Comparison of ENCODE assay signal across 8 cellular contexts in the genomic region with DNA sequence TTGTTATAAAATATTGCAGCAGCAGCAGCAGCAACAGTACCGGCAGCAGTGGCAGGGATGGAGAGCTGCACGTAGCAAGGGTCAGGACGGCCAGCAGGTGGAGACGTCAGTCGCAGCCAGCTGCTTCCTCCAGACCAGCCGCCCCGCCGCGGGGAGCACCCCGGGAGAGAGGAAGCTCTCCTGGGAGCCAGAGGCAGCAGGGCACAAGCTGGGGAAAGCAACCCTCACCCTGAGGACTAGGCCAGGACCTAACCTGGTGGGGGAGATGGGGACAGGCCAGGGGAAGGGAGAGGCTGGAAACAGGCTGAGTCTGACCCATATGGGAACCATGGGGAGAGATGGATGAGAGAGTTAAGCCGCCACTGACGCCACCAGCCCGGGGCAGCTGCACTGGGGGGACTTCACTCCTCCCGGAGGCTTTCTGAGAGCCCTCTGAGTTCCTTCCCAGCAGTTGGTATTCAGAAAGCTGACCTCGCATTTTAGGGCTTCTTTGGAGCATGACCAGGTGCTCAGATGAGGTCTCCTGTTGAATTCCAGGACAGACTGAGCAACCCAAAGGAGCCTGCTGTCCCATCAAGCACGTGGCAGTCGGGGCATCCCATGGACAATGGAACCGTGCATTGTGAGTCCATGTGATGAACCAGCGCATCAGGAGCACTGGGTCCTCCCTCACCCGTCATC. TPM values are rescaled to one million over a fixed set of nuclear protein-coding genes. Genes with fewer than 3 reads are reported as not detected.
DNase-seq lines count a peak whose midpoint lies in the region; ATAC-seq, FAIRE-seq and TF ChIP-seq lines count a peak whose summit lies in the region.

No MANE protein-coding gene starts in this region.

- no peaks in the 10 kb centered on the region for H3K9me3 ChIP-seq in A673 (ENCODE audit: low read depth, low read length, poor library complexity, severe bottlenecking)
- H3K9me3 ChIP-seq in SJSA1 (replicated peaks) = no peaks in the 10 kb centered on the region
- H3K9me3 ChIP-seq in parathyroid adenoma (ENCODE audit: control insufficient read depth, low read length) = no peaks in the 10 kb centered on the region
- H3K9me3 ChIP-seq in tibial artery = no peaks in the 10 kb centered on the region

- BruUV-seq in A673 (replicated peaks; lab: Mats Ljungman, UMichigan) = no TSS peak

- peak; percentile 74 for DNase-seq in A673 (ENCODE audit: low spot score)
- DNase-seq in SJSA1 (ENCODE audit: low read depth in 1 of 2, low spot score in 2 of 2) = peak; percentile 35 to 72
- DNase-seq in activated gamma-delta T cell (lab: John Stamatoyannopoulos, UW) = peak; percentile 20
- peak; percentile 49 to 83 for DNase-seq in frontal cortex (ENCODE audit: low spot score in 2 of 2)
- peak; percentile 65 to 84 for DNase-seq in tibial artery

- H3K36me3 ChIP-seq in A673 (ENCODE audit: insufficient read depth, low read length, poor library complexity, severe bottlenecking) = no peaks in the 10 kb centered on the region
- no peaks in the 10 kb centered on the region for H3K36me3 ChIP-seq in SJSA1
- no peaks in the 10 kb centered on the region for H3K36me3 ChIP-seq in parathyroid adenoma (ENCODE audit: control insufficient read depth, insufficient read depth, low read length)
- H3K36me3 ChIP-seq in tibial artery = no peaks in the 10 kb centered on the region

- H3K9ac ChIP-seq in parathyroid adenoma = no peak overlapping the region

- H3K4me1 ChIP-seq in A673 (ENCODE audit: insufficient read depth, low read length, poor library complexity, severe bottlenecking) (peaks cover 9% of the 10 kb centered on the region), SJSA1 (replicated peaks) (peaks cover 7% of the 10 kb centered on the region), parathyroid adenoma (peaks cover 21% of the 10 kb centered on the region), tibial artery (peaks cover 0 to 10% (median 7%) of the 10 kb centered on the region in 4 donors)

- no peaks in the 10 kb centered on the region for H3K27me3 ChIP-seq in A673 (replicated peaks; ENCODE audit: insufficient read depth, low read depth, low read length, poor library complexity)
- H3K27me3 ChIP-seq in SJSA1 (replicated peaks) = no peaks in the 10 kb centered on the region; the same call in 1 of the 2 replicates
- H3K27me3 ChIP-seq in parathyroid adenoma (ENCODE audit: control insufficient read depth, insufficient read depth, low read length) = no peaks in the 10 kb centered on the region
- H3K27me3 ChIP-seq in tibial artery = peaks cover 0 to 9% of the 10 kb centered on the region in 2 donors

- H3K4me3 ChIP-seq in A673 (ENCODE audit: low read depth, low read length, poor library complexity, severe bottlenecking) = no peak overlapping the region
- H3K4me3 ChIP-seq in SJSA1 = no peak overlapping the region
- H3K4me3 ChIP-seq in parathyroid adenoma (ENCODE audit: low read depth, low read length) = no peak overlapping the region
- no peak overlapping the region for H3K4me3 ChIP-seq in tibial artery

- H2AFZ ChIP-seq in parathyroid adenoma = peak overlapping the region; percentile 59

- ATAC-seq in GM18861 (IDR thresholded peaks at IDR 0.05; ENCODE audit: unreplicated experiment) = peak; percentile 57

- intact Hi-C loops in A673 (cut with micrococcal nuclease; ENCODE audit: unreplicated experiment) = loop anchor here (5.0 kb wide), 2 partner anchors 69 to 159 kb away; no protein-coding TSS in a partner anchor
- intact Hi-C loops in tibial artery (cut with DNase I; ENCODE audit: low total_unique reads) = loop anchor here (5.0 kb wide), 1 partner anchor 69 kb away; no protein-coding TSS in a partner anchor

- CTCF ChIA-PET in A673 (lab: Charles Lee) = interaction anchor here (0.5 to 1.5 kb wide), 13 partner anchors 17 to 404 kb away, joined by 3 to 13 read pairs (median 3); no protein-coding TSS in a partner anchor

- no peak for FAIRE-seq in frontal cortex (lab: Jason Lieb, UNC)

- POLR2A ChIA-PET in A673 (lab: Charles Lee; ENCODE audit: low non-redundant PET) = interaction anchor here (0.6 kb wide), 1 partner anchor 208 kb away, joined by 3 read pairs; no protein-coding TSS in a partner anchor

- peak overlapping the region; percentile 51 for H3K4me2 ChIP-seq in parathyroid adenoma (ENCODE audit: low read length)

- peaks cover 2% of the 10 kb centered on the region for H3K79me2 ChIP-seq in parathyroid adenoma

- no peak overlapping the region for H3K27ac ChIP-seq in A673 (ENCODE audit: low read depth, low read length, poor library complexity, severe bottlenecking)
- H3K27ac ChIP-seq in SJSA1 = no peak overlapping the region
- H3K27ac ChIP-seq in parathyroid adenoma = peak overlapping the region; percentile 8
- H3K27ac ChIP-seq in tibial artery = no peak overlapping the region

- TF ChIP-seq CTCF in A673 (conservative IDR thresholded peaks at IDR 0.05; ENCODE audit: low read depth, low read length) (peak; percentile 69), LNCAP (IDR thresholded peaks at IDR 0.05) (peak; percentile 89), parathyroid adenoma (IDR thresholded peaks at IDR 0.05) (peak; percentile 90), tibial artery (IDR thresholded peaks at IDR 0.05) (peak; percentile 77 to 87)

RNA-seq across cellular contexts. Expression of gene SPTB, which starts 56.3 kb away (rescaled TPM):
- total RNA-seq in A673 (2021) (0.43 and 0.70 TPM in 2 replicates), frontal cortex (16.7 TPM)
- total RNA-seq in SJSA1 (2014; rRNA removed; shearing (Covaris generic)) = 1.1 and 2.0 TPM in 2 replicates

Comparison
In these comparisons a context has a peak if more than half of its experiments do, and no peak if none do; other contexts are left out.
1. DNase-seq: peak in every context shown above with its lines; median percentile 74 in tibial artery; 74 in A673; 66 in frontal cortex; 54 in SJSA1; 20 in activated gamma-delta T cell.